ENCODE assay signal across 1 cellular context in genomic region chr20:798746-799145, GRCh38. TPM values are rescaled to one million over a fixed set of nuclear protein-coding genes. Genes with fewer than 3 reads are reported as not detected.
"Had no signal": no experiment of that assay in that cellular context is flagged by ENCODE, and none has a peak within 500 bp of the region (broad histone marks: within the 10 kb centered on the region; RNA-seq: fewer than 3 reads in every experiment).

No MANE protein-coding gene starts in this region.

RNA-seq across cellular contexts. Expression of gene SLC52A3, which starts 30.4 kb away (rescaled TPM):
- total RNA-seq: GM23248 had no signal
- polyA plus RNA-seq: GM23248 had no signal
